In the genomic region with DNA sequence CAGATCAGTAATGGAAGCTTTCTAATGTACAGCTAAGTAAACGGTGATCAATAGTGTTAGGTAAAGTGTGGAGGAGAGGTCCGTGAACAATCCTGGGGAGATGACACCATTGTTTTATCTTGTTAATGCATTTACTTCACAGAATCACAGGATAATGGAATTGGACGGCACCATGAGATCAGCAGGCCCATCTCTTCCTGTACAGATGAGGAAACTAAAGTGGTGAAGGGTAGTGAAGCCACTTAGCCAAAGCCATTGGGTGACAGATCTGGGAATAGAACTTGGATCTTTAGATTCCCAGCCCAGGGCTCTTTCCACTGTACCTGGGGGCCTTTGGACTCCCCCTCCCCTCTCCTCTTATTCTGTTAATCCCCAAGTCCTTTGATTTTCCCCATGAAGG, we compare ENCODE assay signal across 18 cellular contexts. TPM values are rescaled to one million over a fixed set of nuclear protein-coding genes. Genes with fewer than 3 reads are reported as not detected.
DNase-seq lines count a peak whose midpoint lies in the region; ATAC-seq, FAIRE-seq and TF ChIP-seq lines count a peak whose summit lies in the region.
"Had no signal": no experiment of that assay in that cellular context is flagged by ENCODE, and none has a peak within 500 bp of the region (broad histone marks: within the 10 kb centered on the region; RNA-seq: fewer than 3 reads in every experiment).

No MANE protein-coding gene starts in this region.

- WGBS in small intestine, 3 donors: 92 to 98% (median 94%) methylated on average over 3 of the region's 3 CpGs

- H3K36me3 ChIP-seq in GM23338 (ENCODE audit: insufficient read depth) (no peaks in the 10 kb centered on the region), small intestine (ENCODE audit: control insufficient read depth in 2 of 2, insufficient read depth in 2 of 2, low read length in 2 of 2) (no peaks in the 10 kb centered on the region)

- H3F3A ChIP-seq in GM23338 (replicated peaks; ENCODE audit: low read depth): no peaks in the 10 kb centered on the region

- H3K4me1 ChIP-seq in GM23338 (ENCODE audit: insufficient read depth) (peaks cover 24% of the 10 kb centered on the region), small intestine (ENCODE audit: control insufficient read depth in 2 of 2, insufficient read depth in 1 of 2, low read depth in 1 of 2, low read length in 1 of 2) (peaks cover 0 to 12% of the 10 kb centered on the region in 2 donors)

- H4K20me1 ChIP-seq in GM23338 (replicated peaks; ENCODE audit: insufficient read depth): no peaks in the 10 kb centered on the region

- H3K27me3 ChIP-seq in GM23338 (ENCODE audit: insufficient read depth) (no peaks in the 10 kb centered on the region), small intestine (ENCODE audit: control insufficient read depth in 2 of 2, insufficient read depth in 2 of 2, low read length in 2 of 2) (no peaks in the 10 kb centered on the region)

- H3K9me3 ChIP-seq in small intestine (ENCODE audit: control insufficient read depth, low read depth): no peaks in the 10 kb centered on the region
- H3K9me3 ChIP-seq: psoas muscle had no signal

- H3K4me3 Mint-ChIP-seq in GM23338 (no peak overlapping the region), chondrocyte (ENCODE audit: unreplicated experiment) (no peak overlapping the region), osteocyte (ENCODE audit: unreplicated experiment) (no peak overlapping the region)

- CTCF ChIA-PET in RWPE1 (lab: Yijun Ruan, JAX): interaction anchor here (1.7 kb wide), 1 partner anchor 11 kb away, joined by 6 read pairs; no protein-coding TSS in a partner anchor

- H3K9me3 Mint-ChIP-seq in GM23338 (no peaks in the 10 kb centered on the region; the same call in 2 of the 3 replicates), chondrocyte (ENCODE audit: low read depth) (no peaks in the 10 kb centered on the region), osteocyte (ENCODE audit: unreplicated experiment) (no peaks in the 10 kb centered on the region)

- H3K9me2 ChIP-seq in GM23338 (ENCODE audit: insufficient read depth): no peaks in the 10 kb centered on the region

- H3K27me3 Mint-ChIP-seq in GM23338 (ENCODE audit: insufficient read depth, low read depth, poor library complexity) (peaks cover 8% of the 10 kb centered on the region), chondrocyte (ENCODE audit: low read depth) (no peaks in the 10 kb centered on the region), osteocyte (ENCODE audit: unreplicated experiment) (no peaks in the 10 kb centered on the region)

- H3K4me1 Mint-ChIP-seq in GM23338: peaks cover 41% of the 10 kb centered on the region
- peaks cover 63% of the 10 kb centered on the region for H3K4me1 Mint-ChIP-seq in chondrocyte (ENCODE audit: low read depth)
- peaks cover 56% of the 10 kb centered on the region for H3K4me1 Mint-ChIP-seq in osteocyte (ENCODE audit: unreplicated experiment)

- FAIRE-seq in small intestine (lab: Jason Lieb, UNC): no peak
- FAIRE-seq: G401.6, GM19239, islet of Langerhans had no signal

- no peaks in the 10 kb centered on the region for H3K79me2 ChIP-seq in GM23338 (replicated peaks; ENCODE audit: insufficient read depth)

- H3K27ac Mint-ChIP-seq in GM23338 (0 out of 2 replicates have a peak overlapping the region, but pooled peaks have one; percentile 1), chondrocyte (ENCODE audit: unreplicated experiment) (peak overlapping the region; percentile 100), osteocyte (ENCODE audit: unreplicated experiment) (peak overlapping the region; percentile 99)

- POLR2A ChIA-PET in RWPE1 (lab: Yijun Ruan, JAX; ENCODE audit: low non-redundant PET): no interaction called here

- H3K4me3 ChIP-seq in GM23338: no peak overlapping the region
- no peak overlapping the region for H3K4me3 ChIP-seq in small intestine (ENCODE audit: low read depth in 1 of 2, low read length in 2 of 2)
- H3K4me3 ChIP-seq: psoas muscle had no signal

- DNase-seq in GM23338 (ENCODE audit: low spot score) (no peak), RWPE1 (ENCODE audit: low spot score) (no peak), chondrocyte (ENCODE audit: low spot score) (no peak), osteocyte (ENCODE audit: extremely low spot score, unreplicated experiment) (no peak), small intestine (no peak), NCI-H2081 (lab: John Stamatoyannopoulos, UW) (no peak), T-helper 1 cell (no peak)
- DNase-seq: amniotic stem cell; foreskin melanocyte; Kasumi-1; NCI-H2081 treated with DMSO at 0.1 percent for 48 hours; psoas muscle; Right ventricle myocardium superior; stimulated activated CD4-positive, alpha-beta T cell treated with anti-CD3 and anti-CD28 coated beads, Interleukin-4, amount 100 ng/mL, for 1 hour; stimulated activated naive CD4-positive, alpha-beta T cell treated with Interleukin-2 at 50 U/mL for 16 hours had no signal

- no peak overlapping the region for H3K4me2 ChIP-seq in GM23338

- no peaks in the 10 kb centered on the region for H3K36me3 Mint-ChIP-seq in GM23338 (ENCODE audit: low read depth)
- H3K36me3 Mint-ChIP-seq in chondrocyte (ENCODE audit: low read depth): no peaks in the 10 kb centered on the region
- no peaks in the 10 kb centered on the region for H3K36me3 Mint-ChIP-seq in osteocyte (ENCODE audit: unreplicated experiment)

- no peak for ATAC-seq in GM23338
- ATAC-seq: psoas muscle had no signal

- H3K27ac ChIP-seq in GM23338 (ENCODE audit: low read depth): no peak overlapping the region
- peak overlapping the region; percentile 57 for H3K27ac ChIP-seq in RWPE1
- H3K27ac ChIP-seq in small intestine (ENCODE audit: low read depth in 1 of 2, low read length in 1 of 2): no peak overlapping the region

- TF ChIP-seq CTCF in GM23338 (conservative IDR thresholded peaks at IDR 0.05; ENCODE audit: low read depth in 2 of 2): no peak
- TF ChIP-seq CTCF in RWPE1 (conservative IDR thresholded peaks at IDR 0.05; ENCODE audit: low read depth): no peak
- TF ChIP-seq CTCF in chondrocyte (IDR thresholded peaks at IDR 0.05): no peak
- no peak for TF ChIP-seq CTCF in osteocyte (IDR thresholded peaks at IDR 0.05)

- no peak overlapping the region; the same call in 1 of the 2 replicates for H2AFZ ChIP-seq in GM23338

TF ChIP-seq in GM23338, 12 proteins besides CTCF, POLR2A, EP300 and RAD21 (continues in another document):
- no peak for TF ChIP-seq ZNF114 (CRISPR knock-in tag; IDR thresholded peaks at IDR 0.05)
- no peak for TF ChIP-seq CREB1 (CRISPR knock-in tag; IDR thresholded peaks at IDR 0.05; ENCODE audit: low read depth)
- TF ChIP-seq EZH2phosphoT487 (IDR thresholded peaks at IDR 0.05; ENCODE audit: unreplicated experiment): no peak
- no peak for TF ChIP-seq EZH2 (IDR thresholded peaks at IDR 0.05; ENCODE audit: low read depth, unreplicated experiment)

RNA-seq across cellular contexts. Expression of a gene that starts 26.2 kb away (rescaled TPM):
- 14.1 and 19.9 TPM in 2 replicates for total RNA-seq in GM23338 (2014; rRNA removed; shearing (Covaris generic))
- polyA plus RNA-seq in GM23338 (2016; fragmentation: Nextera tagmentation; extraction: Ambion mirVana) (21.2 and 23.3 TPM in 2 replicates), small intestine (10 to 100 TPM; 13.6 to 69.5 (median 15.7) TPM)
- total RNA-seq in chondrocyte (332 to 354 TPM (median 333 TPM) in 3 replicates), osteocyte (395 and 418 TPM in 2 replicates)

RNA-seq across cellular contexts. Expression of a gene that starts 28.1 kb away (rescaled TPM):
- 70.4 and 94.5 TPM in 2 replicates for total RNA-seq in GM23338 (2014; rRNA removed; shearing (Covaris generic))
- polyA plus RNA-seq in GM23338 (2016; fragmentation: Nextera tagmentation; extraction: Ambion mirVana) (72.2 and 75.1 TPM in 2 replicates), small intestine (100 to 1,000 TPM; 134 to 166 (median 153) TPM)
- total RNA-seq in chondrocyte (66.8 to 72.7 TPM (median 69.1 TPM) in 3 replicates), osteocyte (86.8 and 88.1 TPM in 2 replicates)

RNA-seq across cellular contexts. Expression of a gene that starts 50.4 kb away (rescaled TPM):
- total RNA-seq in GM23338 (2014; rRNA removed; shearing (Covaris generic)): 1,591 and 1,704 TPM in 2 replicates
- polyA plus RNA-seq in GM23338 (2016; fragmentation: Nextera tagmentation; extraction: Ambion mirVana): 1,041 and 1,059 TPM in 2 replicates
- total RNA-seq in chondrocyte: 681 to 975 TPM (median 692 TPM) in 3 replicates
- total RNA-seq in osteocyte: 725 and 729 TPM in 2 replicates
- 100 to 1,000 TPM in 1 of 3 donors, 10 to 100 TPM in 2; 47.0 to 306 (median 70.5) TPM for polyA plus RNA-seq in small intestine

RNA-seq across cellular contexts. Expression of a gene that starts 53.5 kb away (rescaled TPM):
- total RNA-seq in GM23338 (2014; rRNA removed; shearing (Covaris generic)): 28.9 and 32.7 TPM in 2 replicates
- polyA plus RNA-seq in GM23338 (2016; fragmentation: Nextera tagmentation; extraction: Ambion mirVana): 17.2 and 19.7 TPM in 2 replicates
- total RNA-seq in chondrocyte: 25.5 to 33.5 TPM (median 33.1 TPM) in 3 replicates
- total RNA-seq in osteocyte: 37.7 and 40.1 TPM in 2 replicates
- 10 to 100 TPM in 1 of 3 donors, 1 to 10 TPM in 2; 1.8 to 12.1 (median 3.2) TPM for polyA plus RNA-seq in small intestine

Comparison
In these comparisons a context has a peak if more than half of its experiments do, and no peak if none do; other contexts are left out.
1. H3K27ac Mint-ChIP-seq: peak in every context shown above with its lines; median percentile 100 in chondrocyte; 99 in osteocyte; 1 in GM23338.
2. RNA of a gene that starts 26.2 kb away (total RNA-seq): 395 to 418 TPM in osteocyte and 332 to 354 TPM in chondrocyte; 14.1 to 19.9 TPM in GM23338; every median in the first group is over 10 times any median in the second.